ENCODE assay signal across 13 cellular contexts in genomic region chr20:278607-279571, GRCh38. TPM values are rescaled to one million over a fixed set of nuclear protein-coding genes. Genes with fewer than 3 reads are reported as not detected.
DNase-seq lines count a peak whose midpoint lies in the region; ATAC-seq and TF ChIP-seq lines count a peak whose summit lies in the region.
"Had no signal": no experiment of that assay in that cellular context is flagged by ENCODE, and none has a peak within 500 bp of the region (broad histone marks: within the 10 kb centered on the region; RNA-seq: fewer than 3 reads in every experiment).

No MANE protein-coding gene starts in this region.

- no peak overlapping the region for H3K4me3 Mint-ChIP-seq in MCF 10A (ENCODE audit: unreplicated experiment)
- H3K4me3 Mint-ChIP-seq: stimulated activated naive CD8-positive, alpha-beta T cell treated with anti-CD3 and anti-CD28 coated beads, Interleukin-15, Interleukin-2, amounts not matched to agents 100 ng/mL and 50 ng/mL, for 24 hours had no signal

- in situ Hi-C loops in KBM-7 (cut with MboI; ENCODE audit: low pct_unique_long_range_greater_than_20kb, low sequenced_read_pairs), result no loop called here

- H3K4me1 ChIP-seq in breast epithelium, result no peaks in the 10 kb centered on the region
- no peaks in the 10 kb centered on the region for H3K4me1 ChIP-seq in left lung
- H3K4me1 ChIP-seq: SJCRH30 had no signal

- DNase-seq in breast epithelium (ENCODE audit: low spot score in 2 of 2) (peak in 1 of 2 donors; percentile 78), MCF 10A (ENCODE audit: unreplicated experiment) (no peak), fibroblast of peridontal ligament (ENCODE audit: extremely low read depth) (peak; percentile 39), left lung (no peak), ureter (ENCODE audit: low spot score) (peak; percentile 37), KBM-7 (no peak), T-helper 2 cell (no peak)
- no peak for DNase-seq in activated CD8-positive, alpha-beta memory T cell treated with anti-CD3 and anti-CD28 coated beads for 24 hours
- DNase-seq: NCI-H526 treated with DMSO at 0.1 percent for 48 hours, SJCRH30 had no signal

- H3K4me1 Mint-ChIP-seq in MCF 10A (ENCODE audit: insufficient read depth, unreplicated experiment), result no peaks in the 10 kb centered on the region

- CTCF ChIA-PET in MCF 10A (lab: Yijun Ruan, JAX), result interaction anchor here (0.6 to 2.3 kb wide), 4 partner anchors 11 to 1534 kb away, joined by 3 to 13 read pairs (median 7); no protein-coding TSS in a partner anchor

- intact Hi-C loops in breast epithelium (cut with DNase I; ENCODE audit: low total_unique reads), result no loop called here
- intact Hi-C loops in MCF 10A (cut with micrococcal nuclease), result no loop called here
- intact Hi-C loops in left lung (cut with DNase I), result no loop called here

- H3K9me3 ChIP-seq in breast epithelium (no peaks in the 10 kb centered on the region), left lung (no peaks in the 10 kb centered on the region)
- H3K9me3 ChIP-seq: SJCRH30 had no signal

- H3K4me3 ChIP-seq in breast epithelium (peak overlapping the region in 2 of 3 donors; percentile 27 to 70), left lung (no peak overlapping the region)
- H3K4me3 ChIP-seq: SJCRH30 had no signal

- H3K36me3 ChIP-seq in breast epithelium (peaks cover 5% of the 10 kb centered on the region), left lung (peaks cover 0 to 37% of the 10 kb centered on the region in 2 donors)
- H3K36me3 ChIP-seq: SJCRH30 had no signal

- H3K9me3 Mint-ChIP-seq in MCF 10A (ENCODE audit: unreplicated experiment), result no peaks in the 10 kb centered on the region
- H3K9me3 Mint-ChIP-seq: stimulated activated naive CD8-positive, alpha-beta T cell treated with anti-CD3 and anti-CD28 coated beads, Interleukin-15, Interleukin-2, amounts not matched to agents 100 ng/mL and 50 ng/mL, for 24 hours had no signal

- POLR2A ChIA-PET in MCF 10A (lab: Yijun Ruan, JAX), result no interaction called here

- no peaks in the 10 kb centered on the region for H3K27me3 ChIP-seq in breast epithelium
- H3K27me3 ChIP-seq in left lung, result no peaks in the 10 kb centered on the region
- H3K27me3 ChIP-seq: SJCRH30 had no signal

- H3K27me3 Mint-ChIP-seq in MCF 10A (ENCODE audit: insufficient read depth, unreplicated experiment), result no peaks in the 10 kb centered on the region
- H3K27me3 Mint-ChIP-seq: stimulated activated naive CD8-positive, alpha-beta T cell treated with anti-CD3 and anti-CD28 coated beads, Interleukin-15, Interleukin-2, amounts not matched to agents 100 ng/mL and 50 ng/mL, for 24 hours had no signal

- H3K27ac ChIP-seq in breast epithelium, result peak overlapping the region in 1 of 2 donors; percentile 79
- no peak overlapping the region for H3K27ac ChIP-seq in left lung
- H3K27ac ChIP-seq: SJCRH30 had no signal

- H3K36me3 Mint-ChIP-seq in MCF 10A (ENCODE audit: insufficient read depth, unreplicated experiment), result no peaks in the 10 kb centered on the region

- no TSS peak for BruUV-seq in MCF 10A (replicated peaks; lab: Mats Ljungman, UMichigan)

- no peak overlapping the region for H3K27ac Mint-ChIP-seq in MCF 10A (ENCODE audit: low read depth, unreplicated experiment)
- H3K27ac Mint-ChIP-seq: stimulated activated naive CD8-positive, alpha-beta T cell treated with anti-CD3 and anti-CD28 coated beads, Interleukin-15, Interleukin-2, amounts not matched to agents 100 ng/mL and 50 ng/mL, for 24 hours had no signal

- peak; percentile 33 for ATAC-seq in left lung
- ATAC-seq: activated CD4-positive, CD25-positive, alpha-beta regulatory T cell treated with anti-CD3 and anti-CD28 coated beads, Interleukin-2, amount 50 U/mL, for 24 hours had no signal

- no peak for TF ChIP-seq POLR2A in breast epithelium (IDR thresholded peaks at IDR 0.05)

- TF ChIP-seq CTCF in breast epithelium (IDR thresholded peaks at IDR 0.05) (peak in 2 of 3 donors; percentile 40 to 50), MCF 10A (IDR thresholded peaks at IDR 0.05; ENCODE audit: unreplicated experiment) (no peak), left lung (IDR thresholded peaks at IDR 0.05) (no peak)

RNA-seq across cellular contexts. Expression of gene C20orf96, which starts 11.7 kb away (rescaled TPM):
- total RNA-seq in breast epithelium (1 to 10 TPM; 2.6 to 9.2 (median 6.1) TPM), MCF 10A (2022) (2.4 and 3.8 TPM in 2 replicates), left lung (1 to 10 TPM; 6.9 to 8.3 TPM), ureter (10.4 TPM)

RNA-seq across cellular contexts. Expression of gene ZCCHC3, which starts 18.5 kb away (rescaled TPM):
- total RNA-seq in breast epithelium, result 10 to 100 TPM; 10.1 to 14.0 (median 11.5) TPM
- 11.7 and 12.1 TPM in 2 replicates for total RNA-seq in MCF 10A (2022)
- total RNA-seq in left lung, result 10 to 100 TPM; 11.5 to 15.3 TPM
- total RNA-seq in ureter, result 16.0 TPM

RNA-seq across cellular contexts. Expression of gene DEFB132, which starts 21.4 kb away (rescaled TPM):
- under 1 TPM; 0.29 to 0.96 (median 0.33) TPM for total RNA-seq in breast epithelium
- total RNA-seq in MCF 10A (2022), result not detected in 2 replicates
- total RNA-seq in left lung, result not detected
- not detected for total RNA-seq in ureter
- total RNA-seq: HT1080, SJCRH30 had no signal

RNA-seq across cellular contexts. Expression of gene SOX12, which starts 46.5 kb away (rescaled TPM):
- total RNA-seq in breast epithelium, result 1 to 10 TPM; 1.1 to 3.7 (median 3.3) TPM
- total RNA-seq in MCF 10A (2022), result 17.2 and 17.6 TPM in 2 replicates
- 10 to 100 TPM; 14.0 to 18.7 TPM for total RNA-seq in left lung
- total RNA-seq in ureter, result 7.4 TPM

RNA-seq across cellular contexts. Expression of gene DEFB129, which starts 51.8 kb away (rescaled TPM):
- total RNA-seq in breast epithelium (not detected), MCF 10A (2022) (not detected in 2 replicates), left lung (not detected), ureter (not detected)
- total RNA-seq: HT1080, SJCRH30 had no signal

Comparison
In these comparisons a context has a peak if more than half of its experiments do, and no peak if none do; other contexts are left out.
1. CTCF ChIP-seq: peak in breast epithelium (2 of 3); none in MCF 10A (single experiment) and left lung (0 of 2).
2. DNase-seq: peak in fibroblast of peridontal ligament (single experiment) and ureter (single experiment); none in MCF 10A (single experiment), left lung (0 of 2), KBM-7 (single experiment), activated CD8-positive, alpha-beta memory T cell treated with anti-CD3 and anti-CD28 coated beads for 24 hours (single experiment) and T-helper 2 cell (0 of 5).
3. H3K4me3 ChIP-seq: peak in breast epithelium (2 of 3); none in left lung (0 of 2).